Comparison of ENCODE assay signal across 8 cellular contexts in the genomic region with DNA sequence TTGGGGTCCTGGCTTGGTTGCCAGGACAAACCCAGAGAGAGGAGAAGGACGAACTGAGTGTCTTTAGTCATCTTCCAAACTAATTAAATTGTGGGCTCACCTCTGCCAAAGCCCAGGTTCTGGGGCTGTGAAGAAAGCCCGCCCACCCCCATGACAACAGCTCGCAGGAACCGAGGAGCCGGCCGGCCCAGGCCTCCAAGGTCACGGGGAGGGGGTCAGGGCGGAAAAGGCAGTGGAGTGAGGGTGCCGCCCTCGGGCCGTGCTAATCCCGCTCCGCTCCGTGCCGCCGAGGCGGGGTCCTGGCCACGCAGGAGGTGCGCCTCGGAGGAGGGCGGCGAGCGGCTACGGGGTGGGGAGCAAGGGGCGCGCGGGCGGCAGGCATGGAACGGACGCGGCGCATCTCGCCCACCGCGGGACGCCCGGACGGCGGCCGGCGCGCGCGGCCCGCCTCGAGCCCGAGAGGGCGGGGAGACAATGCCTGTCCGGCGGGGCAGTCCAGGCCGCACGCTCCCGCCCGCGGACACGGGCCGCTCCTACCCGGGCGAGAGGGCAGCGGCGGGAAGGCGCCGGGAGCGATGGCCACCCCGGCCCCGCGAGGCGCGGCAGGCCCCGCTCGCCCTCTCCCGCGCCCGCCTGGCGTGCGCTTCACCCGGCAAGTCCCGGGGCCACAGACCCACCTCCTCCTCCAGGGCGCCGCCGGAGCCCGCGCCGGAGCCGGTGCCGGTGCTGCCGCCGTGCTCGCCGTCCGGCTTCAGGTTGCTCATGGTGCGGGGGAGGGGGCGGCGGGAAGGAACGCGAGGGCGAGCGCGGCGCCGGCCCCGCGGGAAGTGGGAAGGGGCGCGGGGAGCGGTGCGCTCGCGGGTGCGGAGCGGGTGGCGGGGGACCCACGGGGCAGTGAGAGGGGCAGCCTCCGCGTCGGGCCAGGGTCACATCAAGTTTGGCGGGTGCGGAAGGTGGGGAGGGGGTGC. TPM values are rescaled to one million over a fixed set of nuclear protein-coding genes. Genes with fewer than 3 reads are reported as not detected.
DNase-seq lines count a peak whose midpoint lies in the region; ATAC-seq and TF ChIP-seq lines count a peak whose summit lies in the region.

No MANE protein-coding gene starts in this region.

- no peaks in the 10 kb centered on the region for H3K36me3 ChIP-seq in gastroesophageal sphincter

- CTCF ChIA-PET in WTC11 (lab: Charles Lee) = interaction anchor here (0.7 to 3.1 kb wide), 5 partner anchors 25 to 66 kb away, joined by 3 to 25 read pairs (median 4); no protein-coding TSS in a partner anchor

- ATAC-seq in WTC11 (peak; percentile 1; the same call in 1 of the 2 replicates), gastroesophageal sphincter (peak; percentile 43), HG03159 (IDR thresholded peaks at IDR 0.05; ENCODE audit: unreplicated experiment) (no peak), HG02884 (IDR thresholded peaks at IDR 0.05; ENCODE audit: unreplicated experiment) (no peak)

- H3K4me1 ChIP-seq in gastroesophageal sphincter = peaks cover 0 to 74% (median 10%) of the 10 kb centered on the region in 3 donors

- H3K27me3 Mint-ChIP-seq in WTC11 (ENCODE audit: low read depth) = no peaks in the 10 kb centered on the region

- no peak for TF ChIP-seq CTCF in WTC11 (IDR thresholded peaks at IDR 0.05)
- no peak for TF ChIP-seq CTCF in gastroesophageal sphincter (IDR thresholded peaks at IDR 0.05)

- peak overlapping the region; percentile 94 for H3K4me3 Mint-ChIP-seq in WTC11

- no CpG with 5 or more reads among the region's 118 CpGs for WGBS in gastroesophageal sphincter (ENCODE audit: low coverage in 1 of 2), 2 donors

- TF ChIP-seq EP300 in gastroesophageal sphincter (IDR thresholded peaks at IDR 0.05) = no peak

- peak overlapping the region; percentile 92 to 98 (median 98) for H3K27ac ChIP-seq in gastroesophageal sphincter

- peak overlapping the region; percentile 68 to 76 for H3K4me3 ChIP-seq in gastroesophageal sphincter

- TF ChIP-seq POLR2A in gastroesophageal sphincter (IDR thresholded peaks at IDR 0.05) = peak; percentile 10 to 33

- H3K4me1 Mint-ChIP-seq in WTC11 = peaks cover 71% of the 10 kb centered on the region

- POLR2A ChIA-PET in WTC11 (lab: Charles Lee) = interaction anchor here (0.7 to 3.1 kb wide), 5 partner anchors 33 to 74 kb away, joined by 3 to 28 read pairs (median 4); a partner anchor contains a TSS

- no peaks in the 10 kb centered on the region; the same call in 1 of the 2 replicates for H3K36me3 Mint-ChIP-seq in WTC11

- DNase-seq in NCI-H2227 (lab: John Stamatoyannopoulos, UW; ENCODE audit: unreplicated experiment) (peak; percentile 46), NCI-H2227 treated with DMSO at 0.1 percent for 48 hours (lab: John Stamatoyannopoulos, UW) (no peak), WTC11 (ENCODE audit: low spot score) (peak; percentile 44), retina (peak; percentile 66), DMS79 (lab: John Stamatoyannopoulos, UW) (no peak)

- no peaks in the 10 kb centered on the region for H3K9me3 Mint-ChIP-seq in WTC11

- no peaks in the 10 kb centered on the region for H3K9me3 ChIP-seq in gastroesophageal sphincter

- peak overlapping the region; percentile 95 for H3K27ac Mint-ChIP-seq in WTC11

- no peaks in the 10 kb centered on the region for H3K27me3 ChIP-seq in gastroesophageal sphincter

TF ChIP-seq in WTC11, 78 proteins besides CTCF, POLR2A, EP300 and RAD21:
- TF ChIP-seq ATF1 (CRISPR knock-in tag; IDR thresholded peaks at IDR 0.05) = peak; percentile 23; the same call in 1 of the 2 replicates
- peak; percentile 50; the same call in 1 of the 2 replicates for TF ChIP-seq FOXP1 (CRISPR knock-in tag; IDR thresholded peaks at IDR 0.05; ENCODE audit: borderline replicate concordance)
- TF ChIP-seq ZNF416 (CRISPR knock-in tag; IDR thresholded peaks at IDR 0.05) = 0 out of 2 replicates have a peak, but pooled peaks have one; percentile 36
- TF ChIP-seq SP1 (CRISPR knock-in tag; conservative IDR thresholded peaks at IDR 0.05) = 0 out of 2 replicates have a peak, but pooled peaks have one; percentile 2
- TF ChIP-seq JUN (CRISPR knock-in tag; IDR thresholded peaks at IDR 0.05) = peak; percentile 67
- no peak for TF ChIP-seq JAZF1 (CRISPR knock-in tag; IDR thresholded peaks at IDR 0.05)

RNA-seq across cellular contexts. Expression of a gene that starts 0.5 kb away (rescaled TPM):
- 195 to 210 TPM (median 202 TPM) in 3 replicates for total RNA-seq in WTC11 (2021)
- 10 to 100 TPM; 14.6 to 47.8 (median 33.9) TPM for total RNA-seq in gastroesophageal sphincter

RNA-seq across cellular contexts. Expression of a gene that starts 50.6 kb away (rescaled TPM):
- total RNA-seq in WTC11 (2021) = 174 to 249 TPM (median 184 TPM) in 3 replicates
- total RNA-seq in gastroesophageal sphincter = 1 to 10 TPM; 1.6 to 3.4 (median 2.3) TPM

Comparison
In these comparisons a context has a peak if more than half of its experiments do, and no peak if none do; other contexts are left out.
1. DNase-seq: peak in NCI-H2227 (single experiment), WTC11 (single experiment) and retina (single experiment); none in NCI-H2227 treated with DMSO at 0.1 percent for 48 hours (single experiment) and DMS79 (single experiment).
2. ATAC-seq: peak in WTC11 (single experiment) and gastroesophageal sphincter (single experiment); none in HG03159 (single experiment) and HG02884 (single experiment).
3. RNA of a gene that starts 50.6 kb away (total RNA-seq): 174 to 249 TPM in WTC11; 1.6 to 3.4 TPM in gastroesophageal sphincter; every median in the first group is over 10 times any median in the second.